ENCODE assay signal across 13 cellular contexts in the genomic region with DNA sequence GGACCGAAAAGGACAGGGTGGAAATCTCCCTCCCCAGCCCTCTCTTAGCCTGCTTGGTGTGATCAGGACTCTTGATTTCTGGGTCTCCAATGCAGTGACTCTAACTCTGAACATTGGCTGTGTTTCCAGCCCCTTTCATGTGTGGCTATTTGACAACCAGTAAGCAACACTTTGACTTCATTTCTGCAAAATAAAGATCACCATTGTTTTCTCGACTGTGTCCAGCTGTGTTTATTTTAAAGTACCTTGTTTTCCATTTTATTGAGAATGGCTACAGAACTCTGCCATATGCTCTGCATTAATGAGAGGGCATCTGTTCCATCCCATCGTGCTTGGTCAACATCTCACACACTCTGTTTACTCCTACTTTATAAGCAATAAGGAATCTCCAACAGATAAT.
A peak's percentile ranks its signal among the peaks of the same experiment; 100 is the strongest.
DNase-seq lines count a peak whose midpoint lies in the region; ATAC-seq and TF ChIP-seq lines count a peak whose summit lies in the region.
"Had no signal": no experiment of that assay in that cellular context is flagged by ENCODE, and none has a peak within 500 bp of the region (broad histone marks: within the 10 kb centered on the region; RNA-seq: fewer than 3 reads in every experiment).

No MANE protein-coding gene starts in this region.

- H3K9me3 ChIP-seq in KOPT-K1 (ENCODE audit: insufficient read depth, low read length, poor library complexity, severe bottlenecking) (no peaks in the 10 kb centered on the region), spleen (no peaks in the 10 kb centered on the region)
- H3K9me3 ChIP-seq: SJSA1 had no signal

- peaks cover 29 to 89% (median 67%) of the 10 kb centered on the region in 6 donors for H3K4me1 ChIP-seq in spleen

- ATAC-seq in GM18858 (IDR thresholded peaks at IDR 0.05; ENCODE audit: unreplicated experiment): no peak

- in situ Hi-C loops in ACHN (cut with HindIII; ENCODE audit: low pct_ligation_motif_present, low pct_unique_long_range_greater_than_20kb, low sequenced_read_pairs): no loop called here

- 82 to 90% (median 87%) methylated on average over 3 of the region's 3 CpGs for WGBS in spleen, 5 donors

- TF ChIP-seq CTCF in spleen (IDR thresholded peaks at IDR 0.05 in 8 of 11, conservative IDR thresholded peaks at IDR 0.05 in 3 of 11): no peak

- no peaks in the 10 kb centered on the region for H3K27me3 Mint-ChIP-seq in activated CD4-positive, alpha-beta T cell treated with anti-CD3 and anti-CD28 coated beads, Interleukin-2, amount 10 ng/mL, durations not matched to agents 24 days and 14 days

- H3K27ac ChIP-seq in KOPT-K1 (ENCODE audit: low read depth, low read length, poor library complexity, severe bottlenecking) (peak overlapping the region; percentile 89), caudate nucleus (ENCODE audit: low read depth, low read length) (peak overlapping the region; percentile 39), spleen (peak overlapping the region; percentile 54 to 93 (median 87))
- H3K27ac ChIP-seq: foreskin keratinocyte, SJSA1 had no signal

- no peak for DNase-seq in activated CD4-positive, alpha-beta T cell treated with anti-CD3 and anti-CD28 coated beads, Interleukin-2, amount 10 ng/mL, durations not matched to agents 24 days and 14 days
- no peak for DNase-seq in activated CD4-positive, alpha-beta T cell treated with anti-CD3 and anti-CD28 coated beads for 1 hour
- DNase-seq in caudate nucleus (lab: John Stamatoyannopoulos, UW) (no peak), spleen (no peak), ACHN (no peak), RKO (ENCODE audit: low spot score) (no peak)
- DNase-seq: activated T-cell treated with anti-CD3 and anti-CD28 coated beads for 4 hours; effector CD4-positive, alpha-beta T cell; foreskin keratinocyte; NCI-H2029 treated with DMSO at 0.1 percent for 48 hours had no signal

- H3K36me3 ChIP-seq in KOPT-K1 (ENCODE audit: insufficient read depth, low read length) (no peaks in the 10 kb centered on the region), spleen (no peaks in the 10 kb centered on the region)
- H3K36me3 ChIP-seq: SJSA1 had no signal

- H3K4me3 ChIP-seq in spleen: no peak overlapping the region
- H3K4me3 ChIP-seq: SJSA1 had no signal

- H3K27ac Mint-ChIP-seq in activated CD4-positive, alpha-beta T cell treated with anti-CD3 and anti-CD28 coated beads, Interleukin-2, amount 10 ng/mL, durations not matched to agents 24 days and 14 days: peak overlapping the region; percentile 89

- no peak for TF ChIP-seq POLR2A in spleen (IDR thresholded peaks at IDR 0.05)

- no peaks in the 10 kb centered on the region for H3K36me3 Mint-ChIP-seq in activated CD4-positive, alpha-beta T cell treated with anti-CD3 and anti-CD28 coated beads, Interleukin-2, amount 10 ng/mL, durations not matched to agents 24 days and 14 days (ENCODE audit: low read depth)

- H3K4me3 Mint-ChIP-seq in activated CD4-positive, alpha-beta T cell treated with anti-CD3 and anti-CD28 coated beads, Interleukin-2, amount 10 ng/mL, durations not matched to agents 24 days and 14 days: no peak overlapping the region

- no peaks in the 10 kb centered on the region for H3K9me3 Mint-ChIP-seq in activated CD4-positive, alpha-beta T cell treated with anti-CD3 and anti-CD28 coated beads, Interleukin-2, amount 10 ng/mL, durations not matched to agents 24 days and 14 days

- H3K27me3 ChIP-seq in spleen (replicated peaks in 1 of 7): no peaks in the 10 kb centered on the region
- H3K27me3 ChIP-seq: SJSA1 had no signal

- intact Hi-C loops in activated CD4-positive, alpha-beta T cell treated with anti-CD3 and anti-CD28 coated beads, Interleukin-2, amount 10 ng/mL, durations not matched to agents 24 days and 14 days (cut with micrococcal nuclease): loop anchor here (10.0 kb wide), 1 partner anchor 381 kb away; no protein-coding TSS in a partner anchor
- intact Hi-C loops in spleen (cut with DNase I; ENCODE audit: low total_unique reads): loop anchor here (10.0 kb wide), 1 partner anchor 101 kb away; the partner anchor contains the start of gene RSPH3

- H3K4me1 Mint-ChIP-seq in activated CD4-positive, alpha-beta T cell treated with anti-CD3 and anti-CD28 coated beads, Interleukin-2, amount 10 ng/mL, durations not matched to agents 24 days and 14 days: peaks cover 71% of the 10 kb centered on the region

Comparison
In these comparisons a context has a peak if more than half of its experiments do, and no peak if none do; other contexts are left out.
1. H3K27ac ChIP-seq: peak in every context shown above with its lines; median percentile 89 in KOPT-K1; 87 in spleen; 39 in caudate nucleus.